ENCODE assay signal across 9 cellular contexts in genomic region chr13:26601669-26602068, GRCh38. TPM values are rescaled to one million over a fixed set of nuclear protein-coding genes. Genes with fewer than 3 reads are reported as not detected.
DNase-seq lines count a peak whose midpoint lies in the region; ATAC-seq and TF ChIP-seq lines count a peak whose summit lies in the region.
"Had no signal": no experiment of that assay in that cellular context is flagged by ENCODE, and none has a peak within 500 bp of the region (broad histone marks: within the 10 kb centered on the region; RNA-seq: fewer than 3 reads in every experiment).

No MANE protein-coding gene starts in this region.

- TF ChIP-seq CTCF in activated CD8-positive, alpha-beta T cell treated with anti-CD3 and anti-CD28 coated beads for 36 hours (IDR thresholded peaks at IDR 0.05), result no peak
- TF ChIP-seq CTCF in osteocyte (IDR thresholded peaks at IDR 0.05), result peak; percentile 20
- TF ChIP-seq CTCF in uterus (IDR thresholded peaks at IDR 0.05), result no peak

- no peak for TF ChIP-seq POLR2A in uterus (IDR thresholded peaks at IDR 0.05)

- H3K27ac Mint-ChIP-seq in activated CD8-positive, alpha-beta T cell treated with anti-CD3 and anti-CD28 coated beads for 36 hours, result no peak overlapping the region
- H3K27ac Mint-ChIP-seq in osteocyte (ENCODE audit: unreplicated experiment), result no peak overlapping the region
- H3K27ac Mint-ChIP-seq: CD4-positive, CD25-positive, alpha-beta regulatory T cell had no signal

- intact Hi-C loops in activated CD8-positive, alpha-beta T cell treated with anti-CD3 and anti-CD28 coated beads for 36 hours (cut with micrococcal nuclease), result no loop called here
- intact Hi-C loops in uterus (cut with DNase I; ENCODE audit: low total_unique reads), result no loop called here

- no peaks in the 10 kb centered on the region for H3K36me3 ChIP-seq in uterus

- DNase-seq in NCI-H82 (lab: John Stamatoyannopoulos, UW), result peak; percentile 27
- no peak for DNase-seq in NCI-H82 treated with DMSO at 0.1 percent for 48 hours (lab: John Stamatoyannopoulos, UW; ENCODE audit: unreplicated experiment)
- DNase-seq in KG1 (lab: John Stamatoyannopoulos, UW), result peak; percentile 50
- peak; percentile 31 for DNase-seq in activated CD8-positive, alpha-beta T cell treated with anti-CD3 and anti-CD28 coated beads for 36 hours
- no peak for DNase-seq in osteocyte (ENCODE audit: extremely low spot score, unreplicated experiment)
- DNase-seq in NCI-H1105 (lab: John Stamatoyannopoulos, UW), result no peak
- no peak for DNase-seq in uterus
- no peak for DNase-seq in NCI-H1417 treated with DMSO at 0.1 percent for 48 hours (lab: John Stamatoyannopoulos, UW)

- H3K9me3 ChIP-seq in uterus, result peaks cover 0 to 2% of the 10 kb centered on the region in 2 donors

- H3K36me3 Mint-ChIP-seq in activated CD8-positive, alpha-beta T cell treated with anti-CD3 and anti-CD28 coated beads for 36 hours (ENCODE audit: low read depth), result no peaks in the 10 kb centered on the region
- peaks cover under 1% of the 10 kb centered on the region for H3K36me3 Mint-ChIP-seq in osteocyte (ENCODE audit: unreplicated experiment)
- H3K36me3 Mint-ChIP-seq: CD4-positive, CD25-positive, alpha-beta regulatory T cell had no signal

- POLR2A ChIA-PET in activated CD8-positive, alpha-beta T cell treated with anti-CD3 and anti-CD28 coated beads for 36 hours (lab: Charles Lee), result no interaction called here

- H3K27me3 Mint-ChIP-seq in activated CD8-positive, alpha-beta T cell treated with anti-CD3 and anti-CD28 coated beads for 36 hours, result peaks cover 10% of the 10 kb centered on the region
- no peaks in the 10 kb centered on the region for H3K27me3 Mint-ChIP-seq in osteocyte (ENCODE audit: unreplicated experiment)

- H3K4me3 Mint-ChIP-seq in activated CD8-positive, alpha-beta T cell treated with anti-CD3 and anti-CD28 coated beads for 36 hours, result no peak overlapping the region
- H3K4me3 Mint-ChIP-seq in osteocyte (ENCODE audit: unreplicated experiment), result no peak overlapping the region
- H3K4me3 Mint-ChIP-seq: CD4-positive, CD25-positive, alpha-beta regulatory T cell had no signal

- H3K9me3 Mint-ChIP-seq in activated CD8-positive, alpha-beta T cell treated with anti-CD3 and anti-CD28 coated beads for 36 hours, result peaks cover 5% of the 10 kb centered on the region
- H3K9me3 Mint-ChIP-seq in osteocyte (ENCODE audit: unreplicated experiment), result peaks cover 5% of the 10 kb centered on the region

- CTCF ChIA-PET in activated CD8-positive, alpha-beta T cell treated with anti-CD3 and anti-CD28 coated beads for 36 hours (lab: Charles Lee), result interaction anchor here (3.8 kb wide), 1 partner anchor 97 kb away, joined by 12 read pairs; no protein-coding TSS in a partner anchor

- no peaks in the 10 kb centered on the region for H3K27me3 ChIP-seq in uterus

- no peak overlapping the region for H3K27ac ChIP-seq in uterus

- no peak overlapping the region for H3K4me3 ChIP-seq in uterus

- H3K4me1 ChIP-seq in uterus, result peaks cover 0 to 8% of the 10 kb centered on the region in 2 donors

- peaks cover 3% of the 10 kb centered on the region for H3K4me1 Mint-ChIP-seq in activated CD8-positive, alpha-beta T cell treated with anti-CD3 and anti-CD28 coated beads for 36 hours (ENCODE audit: low read depth)
- peaks cover 25% of the 10 kb centered on the region for H3K4me1 Mint-ChIP-seq in osteocyte (ENCODE audit: unreplicated experiment)
- H3K4me1 Mint-ChIP-seq: CD4-positive, CD25-positive, alpha-beta regulatory T cell had no signal

- peak; percentile 74 for ATAC-seq in activated CD8-positive, alpha-beta T cell treated with anti-CD3 and anti-CD28 coated beads for 36 hours

RNA-seq across cellular contexts. Expression of gene WASF3, which starts 44.2 kb away (rescaled TPM):
- under 1 TPM; 0.07 to 0.09 TPM for total RNA-seq in activated CD8-positive, alpha-beta T cell treated with anti-CD3 and anti-CD28 coated beads for 36 hours
- total RNA-seq in osteocyte (17.1 and 20.0 TPM in 2 replicates), uterus (10 to 100 TPM in 3 of 4 donors, 1 to 10 TPM in 1; 5.9 to 37.5 (median 12.5) TPM)

Comparison
In these comparisons a context has a peak if more than half of its experiments do, and no peak if none do; other contexts are left out.
1. DNase-seq: peak in NCI-H82 (single experiment), KG1 (single experiment) and activated CD8-positive, alpha-beta T cell treated with anti-CD3 and anti-CD28 coated beads for 36 hours (single experiment); none in NCI-H82 treated with DMSO at 0.1 percent for 48 hours (single experiment), osteocyte (single experiment), NCI-H1105 (single experiment), uterus (0 of 2) and NCI-H1417 treated with DMSO at 0.1 percent for 48 hours (single experiment).
2. RNA of gene WASF3, which starts 44.2 kb away (total RNA-seq): 17.1 to 20.0 TPM in osteocyte and 5.9 to 37.5 TPM in uterus; 0.07 to 0.09 TPM in activated CD8-positive, alpha-beta T cell treated with anti-CD3 and anti-CD28 coated beads for 36 hours; every median in the first group is over 4 times any median in the second.